ENCODE assay signal across 8 cellular contexts in the genomic region with DNA sequence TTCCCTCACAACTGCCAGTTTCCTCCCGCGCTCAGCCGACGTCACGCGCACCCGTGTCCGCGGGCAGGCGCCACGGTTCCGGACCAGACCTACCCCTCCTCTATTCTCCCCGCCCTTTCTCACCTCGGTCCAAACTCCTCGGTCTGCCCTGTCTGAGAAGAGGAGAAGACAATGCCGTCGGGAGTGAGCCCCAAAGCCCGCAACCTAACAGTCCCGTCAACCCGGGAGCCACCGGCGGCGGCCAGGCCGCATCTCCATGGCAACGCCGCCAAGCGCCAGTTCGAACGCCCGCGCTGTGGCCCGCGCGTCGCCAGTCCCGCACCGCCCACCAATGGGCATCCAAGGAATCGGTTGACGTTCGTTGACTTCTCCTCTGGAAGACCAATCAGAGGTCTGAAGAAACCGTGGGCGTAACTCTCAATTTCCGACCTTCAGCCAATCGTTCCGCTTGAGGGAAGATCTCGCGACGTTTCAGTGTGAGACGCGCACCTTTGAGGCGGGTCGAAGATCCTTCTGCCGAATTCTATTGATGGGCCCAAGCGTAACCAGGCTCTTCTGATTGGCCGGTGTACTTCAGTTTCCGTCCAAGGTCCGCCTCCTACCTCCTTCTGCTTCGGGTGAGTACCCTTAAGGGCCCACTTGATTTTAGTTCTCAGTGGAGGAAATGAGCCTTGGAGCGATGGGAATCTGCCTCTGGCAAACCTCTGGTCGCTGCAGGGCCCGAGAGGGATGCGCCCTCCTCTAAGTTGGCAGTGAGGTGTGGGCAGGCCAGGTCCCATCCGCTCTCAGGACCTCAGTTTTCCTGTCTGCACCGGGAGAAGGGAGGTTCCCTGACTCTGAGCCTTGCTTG. TPM values are rescaled to one million over a fixed set of nuclear protein-coding genes. Genes with fewer than 3 reads are reported as not detected.
A peak's percentile ranks its signal among the peaks of the same experiment; 100 is the strongest.
DNase-seq lines count a peak whose midpoint lies in the region; ATAC-seq and TF ChIP-seq lines count a peak whose summit lies in the region.

TSS of gene KIF24 (minus strand) at position 286 of the 850 bp plus-strand sequence. CDS start 17,922 bp downstream, outside the sequence.
TSS of gene NUDT2 (plus strand) at position 587 of the 850 bp plus-strand sequence. CDS start 9,471 bp downstream, outside the sequence.

- no peaks in the 10 kb centered on the region for H3K27me3 ChIP-seq in left lung

- DNase-seq in CD1c-positive myeloid dendritic cell (ENCODE audit: extremely low spot score) (peak; percentile 100), NCI-H748 treated with DMSO at 0.1 percent for 48 hours (lab: John Stamatoyannopoulos, UW) (peak; percentile 100), dermis blood vessel endothelial cell (peak; percentile 100), left lung (peak; percentile 96 to 98)
- DNase-seq in activated CD4-positive, alpha-beta T cell treated with anti-CD3 and anti-CD28 coated beads, Interleukin-2, amount 50 U/mL, for 4 hours = peak; percentile 90 to 92
- peak; percentile 93 for DNase-seq in stimulated activated CD4-positive, alpha-beta T cell treated with anti-CD3 and anti-CD28 coated beads, Interleukin-2, amount 100 ng/mL, for 4 hours (ENCODE audit: low read depth)

- ATAC-seq in GM19397 (IDR thresholded peaks at IDR 0.05; ENCODE audit: unreplicated experiment) (peak; percentile 91), HG03565 (IDR thresholded peaks at IDR 0.05; ENCODE audit: unreplicated experiment) (peak; percentile 90), left lung (peak; percentile 96)

- peaks cover 5 to 22% of the 10 kb centered on the region in 2 donors for H3K4me1 ChIP-seq in left lung

- H3K4me3 ChIP-seq in left lung = peak within 1 kb of the TSS; percentile 67 to 71

- TF ChIP-seq CTCF in left lung (IDR thresholded peaks at IDR 0.05) = no peak

- intact Hi-C loops in left lung (cut with DNase I) = no loop called here

- H3K36me3 ChIP-seq in left lung = no peaks in the 10 kb centered on the region

- peak within 1 kb of the TSS; percentile 91 to 93 for H3K27ac ChIP-seq in left lung

- H3K9me3 ChIP-seq in left lung = no peaks in the 10 kb centered on the region

RNA-seq across cellular contexts. Expression of gene KIF24, which starts in this region (rescaled TPM):
- total RNA-seq in dermis blood vessel endothelial cell (1.0 and 5.6 TPM in 2 replicates), left lung (1 to 10 TPM; 2.4 TPM)

RNA-seq across cellular contexts. Expression of gene NUDT2, which starts in this region (rescaled TPM):
- 24.7 and 61.9 TPM in 2 replicates for total RNA-seq in dermis blood vessel endothelial cell
- 10 to 100 TPM; 10.3 to 11.9 TPM for total RNA-seq in left lung

Comparison
In these comparisons a context has a peak if more than half of its experiments do, and no peak if none do; other contexts are left out.
1. Peak in every context shown above with its lines: DNase-seq, ATAC-seq, H3K4me3 ChIP-seq and H3K27ac ChIP-seq.